Comparison of ENCODE assay signal across 7 cellular contexts in the genomic region with DNA sequence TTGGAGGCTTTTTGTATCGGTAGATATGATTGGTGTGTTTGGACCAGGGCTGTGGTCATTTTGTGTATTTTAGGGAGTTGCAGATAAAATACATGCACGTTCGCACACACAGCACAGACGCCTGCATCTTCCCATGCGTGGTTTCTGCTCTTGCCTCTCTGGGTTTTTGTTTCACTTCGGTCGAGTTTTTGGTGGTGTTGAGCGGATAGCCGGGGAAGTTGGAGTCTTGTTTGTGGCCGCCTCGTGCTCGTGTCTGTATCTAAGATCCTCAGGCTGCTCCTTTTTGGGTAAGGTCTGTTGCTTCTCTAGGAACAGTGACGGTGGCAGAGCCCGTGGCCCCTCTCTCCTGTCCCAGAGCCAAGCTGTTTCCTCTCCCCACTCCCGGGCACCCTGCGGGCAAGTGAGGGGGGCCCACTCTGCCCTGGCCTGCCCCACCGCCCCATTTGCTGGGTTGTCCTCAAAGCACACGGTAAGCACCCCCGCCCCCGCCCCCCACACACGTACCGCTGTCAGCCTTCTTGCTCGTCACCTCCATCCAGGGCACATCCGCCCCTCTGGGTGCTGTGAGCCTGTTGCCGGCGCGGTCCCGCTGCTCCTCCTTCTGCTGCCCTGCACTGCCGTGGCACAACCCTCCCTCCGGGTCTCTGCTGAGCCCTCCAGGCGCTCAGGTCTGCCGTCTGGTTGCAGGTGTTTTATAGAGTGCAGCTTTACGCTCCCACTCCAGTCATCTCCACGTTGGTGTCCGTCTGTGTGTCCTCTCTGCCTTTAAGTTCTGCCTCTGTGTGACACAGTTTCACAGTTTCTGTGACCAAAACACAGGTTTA. TPM values are rescaled to one million over a fixed set of nuclear protein-coding genes. Genes with fewer than 3 reads are reported as not detected.
DNase-seq lines count a peak whose midpoint lies in the region; ATAC-seq and TF ChIP-seq lines count a peak whose summit lies in the region.

No MANE protein-coding gene starts in this region.

- H3K4me3 Mint-ChIP-seq in activated CD4-positive, alpha-beta T cell treated with anti-CD3 and anti-CD28 coated beads for 36 hours: peak overlapping the region; percentile 81

- WGBS in lower leg skin, 2 donors: 41 to 49% methylated on average over 35 of the region's 35 CpGs

- no peak for TF ChIP-seq POLR2A in lower leg skin (IDR thresholded peaks at IDR 0.05)

- intact Hi-C loops in activated CD4-positive, alpha-beta T cell treated with anti-CD3 and anti-CD28 coated beads for 36 hours (cut with DNase I, micrococcal nuclease): loop anchor here (1.0 to 5.0 kb wide), 6 partner anchors 24 to 128 kb away; partner anchors contain the start of gene RRP1 (in 1 of the 2)
- intact Hi-C loops in lower leg skin (cut with DNase I; ENCODE audit: low total_unique reads): no loop called here

- peaks cover 24% of the 10 kb centered on the region for H3K36me3 Mint-ChIP-seq in activated CD4-positive, alpha-beta T cell treated with anti-CD3 and anti-CD28 coated beads for 36 hours (ENCODE audit: low read depth)

- H3K9me3 Mint-ChIP-seq in activated CD4-positive, alpha-beta T cell treated with anti-CD3 and anti-CD28 coated beads for 36 hours (ENCODE audit: low read depth): peaks cover 8% of the 10 kb centered on the region

- H3K9me3 ChIP-seq in WERI-Rb-1 (ENCODE audit: severe bottlenecking): peaks cover 5% of the 10 kb centered on the region

- TF ChIP-seq CTCF in epithelial cell of esophagus (IDR thresholded peaks at IDR 0.05; ENCODE audit: insufficient read depth, low read depth, low read length, missing control alignments): no peak
- TF ChIP-seq CTCF in lower leg skin (IDR thresholded peaks at IDR 0.05): no peak
- no peak for TF ChIP-seq CTCF in WERI-Rb-1 (IDR thresholded peaks at IDR 0.05; ENCODE audit: low read depth, low read length)

- POLR2A ChIA-PET in activated CD4-positive, alpha-beta T cell treated with anti-CD3 and anti-CD28 coated beads for 36 hours (lab: Charles Lee): interaction anchor here (0.5 to 0.7 kb wide), 2 partner anchors 20 to 37 kb away, joined by 3 read pairs; no protein-coding TSS in a partner anchor

- ATAC-seq in HG02642 (IDR thresholded peaks at IDR 0.05; ENCODE audit: poor library complexity, unreplicated experiment): peak; percentile 52
- peak; percentile 83 for ATAC-seq in activated CD4-positive, alpha-beta T cell treated with anti-CD3 and anti-CD28 coated beads for 36 hours

- DNase-seq in activated CD4-positive, alpha-beta T cell treated with anti-CD3 and anti-CD28 coated beads for 36 hours: peak; percentile 84
- DNase-seq in epithelial cell of esophagus (ENCODE audit: low read depth) (no peak), lower leg skin (ENCODE audit: low spot score in 2 of 2) (no peak), 8988T (no peak), WERI-Rb-1 (no peak)
- DNase-seq in stimulated activated CD4-positive, alpha-beta T cell treated with anti-CD3 and anti-CD28 coated beads, Interleukin-15, amount 100 ng/mL, for 1 hour (ENCODE audit: low read depth in 1 of 2, low spot score in 1 of 2): peak; percentile 33 to 45

- peaks cover 61% of the 10 kb centered on the region for H3K4me1 Mint-ChIP-seq in activated CD4-positive, alpha-beta T cell treated with anti-CD3 and anti-CD28 coated beads for 36 hours

- peaks cover 8% of the 10 kb centered on the region for H3K36me3 ChIP-seq in WERI-Rb-1

- no peaks in the 10 kb centered on the region for H3K27me3 Mint-ChIP-seq in activated CD4-positive, alpha-beta T cell treated with anti-CD3 and anti-CD28 coated beads for 36 hours

- no peak overlapping the region for H3K27ac ChIP-seq in WERI-Rb-1

- H3K27ac Mint-ChIP-seq in activated CD4-positive, alpha-beta T cell treated with anti-CD3 and anti-CD28 coated beads for 36 hours: peak overlapping the region; percentile 78

- H3K4me3 ChIP-seq in epithelial cell of esophagus (ENCODE audit: low read length): peak overlapping the region; percentile 3
- H3K4me3 ChIP-seq in lower leg skin (ENCODE audit: low read depth, poor library complexity, severe bottlenecking): no peak overlapping the region
- H3K4me3 ChIP-seq in WERI-Rb-1 (ENCODE audit: low read depth, low read length): no peak overlapping the region

- CTCF ChIA-PET in activated CD4-positive, alpha-beta T cell treated with anti-CD3 and anti-CD28 coated beads for 36 hours (lab: Charles Lee): no interaction called here

- no peaks in the 10 kb centered on the region for H3K27me3 ChIP-seq in WERI-Rb-1 (ENCODE audit: insufficient read depth, low read depth, severe bottlenecking)

RNA-seq across cellular contexts. Expression of gene AGPAT3, which starts 51.9 kb away (rescaled TPM):
- total RNA-seq in activated CD4-positive, alpha-beta T cell treated with anti-CD3 and anti-CD28 coated beads for 36 hours: 10 to 100 TPM; 73.5 to 90.7 TPM
- 10 to 100 TPM; 32.1 to 58.8 (median 48.7) TPM for total RNA-seq in lower leg skin

Comparison
In these comparisons a context has a peak if more than half of its experiments do, and no peak if none do; other contexts are left out.
1. DNase-seq: peak in activated CD4-positive, alpha-beta T cell treated with anti-CD3 and anti-CD28 coated beads for 36 hours (single experiment) and stimulated activated CD4-positive, alpha-beta T cell treated with anti-CD3 and anti-CD28 coated beads, Interleukin-15, amount 100 ng/mL, for 1 hour (2 of 2); none in epithelial cell of esophagus (single experiment), lower leg skin (0 of 2), 8988T (single experiment) and WERI-Rb-1 (single experiment).